Comparison of ENCODE assay signal across 9 cellular contexts in the genomic region with DNA sequence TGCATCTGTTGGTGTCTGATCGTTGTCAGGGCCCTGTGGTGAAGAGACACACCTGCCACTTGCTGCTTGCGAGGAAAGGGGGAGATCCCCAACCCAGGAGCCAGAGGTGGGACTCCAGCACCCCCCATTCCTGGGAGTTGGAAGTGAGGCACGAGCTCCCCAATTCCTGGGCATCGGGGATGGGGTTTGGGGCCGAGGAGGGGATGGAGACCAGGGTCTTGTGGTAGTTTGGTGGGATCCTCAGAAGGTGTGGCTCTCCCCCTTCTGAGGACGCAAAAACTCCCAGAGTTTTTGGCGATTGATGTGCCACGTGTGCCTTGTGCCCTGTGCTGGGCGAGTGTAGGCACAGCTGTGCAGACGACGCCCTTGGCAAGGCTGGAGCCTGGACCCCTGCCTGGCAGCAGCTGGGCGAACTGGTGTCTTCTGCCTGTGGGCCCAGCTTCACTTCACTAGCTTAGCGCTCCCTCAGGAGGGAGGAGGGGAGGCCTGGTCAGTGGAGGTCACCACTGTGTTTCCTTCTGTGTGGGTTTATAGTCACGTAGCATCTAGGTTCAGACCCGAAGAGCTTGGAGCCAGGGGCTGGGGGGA. TPM values are rescaled to one million over a fixed set of nuclear protein-coding genes. Genes with fewer than 3 reads are reported as not detected.
A peak's percentile ranks its signal among the peaks of the same experiment; 100 is the strongest.
DNase-seq lines count a peak whose midpoint lies in the region; ATAC-seq and TF ChIP-seq lines count a peak whose summit lies in the region.
"Had no signal": no experiment of that assay in that cellular context is flagged by ENCODE, and none has a peak within 500 bp of the region (broad histone marks: within the 10 kb centered on the region; RNA-seq: fewer than 3 reads in every experiment).

No MANE protein-coding gene starts in this region.

- no peak overlapping the region for H3K18ac ChIP-seq in mesenchymal stem cell (ENCODE audit: low read depth in 1 of 2, low read length in 2 of 2)

- H4K91ac ChIP-seq in mesenchymal stem cell (ENCODE audit: low read length): no peak overlapping the region

- H3K23ac ChIP-seq in mesenchymal stem cell (ENCODE audit: low read length in 2 of 2): no peak overlapping the region

- TF ChIP-seq POLR2A in suprapubic skin (IDR thresholded peaks at IDR 0.05): no peak

- no peak for ATAC-seq in activated naive CD4-positive, alpha-beta T cell treated with anti-CD3 and anti-CD28 coated beads, Interleukin-2, amount 50 U/mL, for 72 hours
- ATAC-seq in GM19467 (IDR thresholded peaks at IDR 0.05; ENCODE audit: unreplicated experiment): no peak

- TF ChIP-seq CTCF in suprapubic skin (IDR thresholded peaks at IDR 0.05): no peak

- H2AFZ ChIP-seq in mesenchymal stem cell (ENCODE audit: low read depth, low read length): no peak overlapping the region

- H2BK15ac ChIP-seq in mesenchymal stem cell (ENCODE audit: low read depth, poor library complexity, severe bottlenecking): no peak overlapping the region

- H3K4ac ChIP-seq in mesenchymal stem cell (ENCODE audit: low read depth in 1 of 2, low read length in 2 of 2): no peak overlapping the region

- H4K8ac ChIP-seq in mesenchymal stem cell (ENCODE audit: low read length): peak overlapping the region; percentile 27

- H2BK120ac ChIP-seq in mesenchymal stem cell (ENCODE audit: low read depth, low read length): no peak overlapping the region

- no peak overlapping the region for H2AK5ac ChIP-seq in mesenchymal stem cell (ENCODE audit: low read length, severe bottlenecking)

- H2BK12ac ChIP-seq in mesenchymal stem cell (ENCODE audit: low read length in 2 of 2): no peak overlapping the region

- peak overlapping the region in 1 of 2 experiments; percentile 99 for H3K4me3 ChIP-seq in mesenchymal stem cell (ENCODE audit: insufficient read depth in 1 of 2, low read depth in 1 of 2, low read length in 2 of 2)
- H3K4me3 ChIP-seq in suprapubic skin: peak overlapping the region; percentile 81

- WGBS in mesenchymal stem cell: 96% methylated on average over 15 of the region's 15 CpGs
- 31% methylated on average over 11 of the region's 15 CpGs for WGBS in suprapubic skin

- H3K9me3 ChIP-seq in mesenchymal stem cell (ENCODE audit: control insufficient read depth, low read length): no peaks in the 10 kb centered on the region
- no peaks in the 10 kb centered on the region for H3K9me3 ChIP-seq in suprapubic skin

- peak overlapping the region; percentile 98 for H3K9ac ChIP-seq in mesenchymal stem cell (ENCODE audit: low read length)

- no peaks in the 10 kb centered on the region for H3K9me3 Mint-ChIP-seq in activated naive CD4-positive, alpha-beta T cell treated with anti-CD3 and anti-CD28 coated beads, Interleukin-2, amount 50 U/mL, for 72 hours

- TF ChIP-seq EP300 in suprapubic skin (IDR thresholded peaks at IDR 0.05): no peak

- H3K36me3 Mint-ChIP-seq in activated naive CD4-positive, alpha-beta T cell treated with anti-CD3 and anti-CD28 coated beads, Interleukin-2, amount 50 U/mL, for 72 hours: peaks cover 9 to 11% of the 10 kb centered on the region in 2 donors

- peak; percentile 49 for DNase-seq in activated CD8-positive, alpha-beta memory T cell treated with anti-CD3 and anti-CD28 coated beads for 24 hours
- DNase-seq in activated CD8-positive, alpha-beta memory T cell treated with anti-CD3 and anti-CD28 coated beads, Interleukin-2, amount 50 U/mL, for 4 hours: no peak
- no peak for DNase-seq in activated naive CD4-positive, alpha-beta T cell treated with anti-CD3 and anti-CD28 coated beads, Interleukin-2, amount 50 U/mL, for 72 hours (ENCODE audit: low spot score in 2 of 2)
- DNase-seq in mesenchymal stem cell (no peak), suprapubic skin (ENCODE audit: low spot score in 2 of 2) (peak in 1 of 2 donors; percentile 69), dedifferentiated amniotic fluid mesenchymal stem cell (ENCODE audit: extremely low spot score) (no peak), LoVo (ENCODE audit: low spot score) (no peak)
- DNase-seq: stimulated activated CD4-positive, alpha-beta T cell treated with anti-CD3 and anti-CD28 coated beads, Interleukin-2, amount 100 ng/mL, for 48 hours had no signal

- H3K27ac Mint-ChIP-seq in activated naive CD4-positive, alpha-beta T cell treated with anti-CD3 and anti-CD28 coated beads, Interleukin-2, amount 50 U/mL, for 72 hours: peak overlapping the region; percentile 39 to 95

- H3K27me3 ChIP-seq in mesenchymal stem cell (ENCODE audit: control insufficient read depth in 1 of 2, insufficient read depth in 1 of 2, low read length in 2 of 2) (no peaks in the 10 kb centered on the region), suprapubic skin (no peaks in the 10 kb centered on the region)

- H3K4me2 ChIP-seq in mesenchymal stem cell (ENCODE audit: low read length, poor library complexity, severe bottlenecking): no peak overlapping the region

- no peak overlapping the region for H3K27ac ChIP-seq in mesenchymal stem cell (ENCODE audit: low read length, poor library complexity, severe bottlenecking)
- peak overlapping the region; percentile 93 for H3K27ac ChIP-seq in suprapubic skin

- peaks cover 24 to 59% of the 10 kb centered on the region in 2 experiments for H3K36me3 ChIP-seq in mesenchymal stem cell (ENCODE audit: control insufficient read depth in 1 of 2, insufficient read depth in 2 of 2, low read depth in 1 of 2, low read length in 2 of 2)
- peaks cover 27% of the 10 kb centered on the region for H3K36me3 ChIP-seq in suprapubic skin

- H3K4me1 ChIP-seq in mesenchymal stem cell (ENCODE audit: control insufficient read depth, insufficient read depth, low read depth, low read length) (peaks cover 39% of the 10 kb centered on the region), suprapubic skin (peaks cover 76% of the 10 kb centered on the region)

- H2BK5ac ChIP-seq in mesenchymal stem cell (ENCODE audit: low read depth, low read length, poor library complexity, severe bottlenecking): no peak overlapping the region

- peaks cover 20% of the 10 kb centered on the region for H3K79me1 ChIP-seq in mesenchymal stem cell (replicated peaks; ENCODE audit: low read length, poor library complexity, severe bottlenecking)

- no peak overlapping the region for H3K14ac ChIP-seq in mesenchymal stem cell (ENCODE audit: low read length in 2 of 2)

RNA-seq across cellular contexts. Expression of a gene that starts 2.6 kb away (rescaled TPM):
- 100 to 1,000 TPM; 206 to 293 TPM for total RNA-seq in activated naive CD4-positive, alpha-beta T cell treated with anti-CD3 and anti-CD28 coated beads, Interleukin-2, amount 50 U/mL, for 72 hours
- 218 TPM for polyA plus RNA-seq in mesenchymal stem cell (2013, experiment 1 of 2)
- 225 TPM for polyA plus RNA-seq in mesenchymal stem cell (2013, experiment 2 of 2)
- 100 to 1,000 TPM; 384 to 510 (median 421) TPM for total RNA-seq in suprapubic skin

RNA-seq across cellular contexts. Expression of a gene that starts 7.0 kb away (rescaled TPM):
- total RNA-seq in activated naive CD4-positive, alpha-beta T cell treated with anti-CD3 and anti-CD28 coated beads, Interleukin-2, amount 50 U/mL, for 72 hours: under 1 TPM; 0.16 to 0.86 TPM
- polyA plus RNA-seq in mesenchymal stem cell (2013, experiment 1 of 2): 0.33 TPM
- polyA plus RNA-seq in mesenchymal stem cell (2013, experiment 2 of 2): 0.37 TPM
- total RNA-seq in suprapubic skin: 1 to 10 TPM; 2.5 to 3.6 (median 3.0) TPM

RNA-seq across cellular contexts. Expression of a gene that starts 22.9 kb away (rescaled TPM):
- total RNA-seq in activated naive CD4-positive, alpha-beta T cell treated with anti-CD3 and anti-CD28 coated beads, Interleukin-2, amount 50 U/mL, for 72 hours: 10 to 100 TPM in 1 of 2 donors, 1 to 10 TPM in 1; 3.2 to 12.8 TPM
- polyA plus RNA-seq in mesenchymal stem cell (2013, experiment 1 of 2): 1.2 TPM
- 1.7 TPM for polyA plus RNA-seq in mesenchymal stem cell (2013, experiment 2 of 2)
- 10 to 100 TPM in 2 of 4 donors, 1 to 10 TPM in 2; 9.2 to 22.4 (median 12.4) TPM for total RNA-seq in suprapubic skin

RNA-seq across cellular contexts. Expression of a gene that starts 33.6 kb away (rescaled TPM):
- total RNA-seq in activated naive CD4-positive, alpha-beta T cell treated with anti-CD3 and anti-CD28 coated beads, Interleukin-2, amount 50 U/mL, for 72 hours: 10 to 100 TPM; 50.6 to 52.5 TPM
- 49.1 TPM for polyA plus RNA-seq in mesenchymal stem cell (2013, experiment 1 of 2)
- polyA plus RNA-seq in mesenchymal stem cell (2013, experiment 2 of 2): 50.1 TPM
- 100 to 1,000 TPM in 3 of 4 donors, 10 to 100 TPM in 1; 99.3 to 161 (median 119) TPM for total RNA-seq in suprapubic skin

RNA-seq across cellular contexts. Expression of a gene that starts 39.6 kb away (rescaled TPM):
- total RNA-seq in activated naive CD4-positive, alpha-beta T cell treated with anti-CD3 and anti-CD28 coated beads, Interleukin-2, amount 50 U/mL, for 72 hours: 10 to 100 TPM; 17.6 to 19.4 TPM
- 10.8 TPM for polyA plus RNA-seq in mesenchymal stem cell (2013, experiment 1 of 2)
- 11.6 TPM for polyA plus RNA-seq in mesenchymal stem cell (2013, experiment 2 of 2)
- 10 to 100 TPM; 10.6 to 32.3 (median 17.1) TPM for total RNA-seq in suprapubic skin
